ENCODE assay signal across 24 cellular contexts in genomic region chr1:20495661-20496060, GRCh38. TPM values are rescaled to one million over a fixed set of nuclear protein-coding genes. Genes with fewer than 3 reads are reported as not detected.
DNase-seq lines count a peak whose midpoint lies in the region; ATAC-seq and TF ChIP-seq lines count a peak whose summit lies in the region.
"Had no signal": no experiment of that assay in that cellular context is flagged by ENCODE, and none has a peak within 500 bp of the region (broad histone marks: within the 10 kb centered on the region; RNA-seq: fewer than 3 reads in every experiment).

No MANE protein-coding gene starts in this region.

- no peak for DNase-seq in GM23248
- no peak for DNase-seq in RWPE2 (ENCODE audit: low spot score)
- no peak for DNase-seq in chondrocyte (ENCODE audit: low spot score)
- DNase-seq in osteoblast (ENCODE audit: insufficient read length, low spot score, missing footprints), result no peak
- no peak for DNase-seq in lower leg skin (ENCODE audit: low spot score in 2 of 2)
- DNase-seq: CD8-positive, alpha-beta T cell; endodermal cell; H9; heart right ventricle; MV-4-11; NCI-H1694 treated with DMSO at 0.1 percent for 48 hours; NCI-H526 treated with DMSO at 0.1 percent for 48 hours had no signal

- H3K36me3 ChIP-seq in GM23248 (ENCODE audit: low read depth), result no peaks in the 10 kb centered on the region
- peaks cover 23% of the 10 kb centered on the region for H3K36me3 ChIP-seq in RWPE2 (ENCODE audit: low read depth)
- H3K36me3 ChIP-seq in osteoblast (ENCODE audit: insufficient read depth, low read length), result peaks cover 14% of the 10 kb centered on the region

- no peaks in the 10 kb centered on the region for H4K20me1 ChIP-seq in GM23248 (ENCODE audit: insufficient read depth)
- peaks cover 4% of the 10 kb centered on the region for H4K20me1 ChIP-seq in osteoblast (ENCODE audit: insufficient read depth, low read length)

- peaks cover 8% of the 10 kb centered on the region for H3K36me3 Mint-ChIP-seq in chondrocyte (ENCODE audit: low read depth)

- H3K9me3 ChIP-seq in GM23248 (ENCODE audit: low read depth) (no peaks in the 10 kb centered on the region), RWPE2 (ENCODE audit: severe bottlenecking) (no peaks in the 10 kb centered on the region), osteoblast (ENCODE audit: low read depth, low read length) (no peaks in the 10 kb centered on the region)
- H3K9me3 ChIP-seq: adrenal gland, heart right ventricle, suprapubic skin, vagina had no signal

- H3K4me2 ChIP-seq in GM23248 (ENCODE audit: unreplicated experiment) (peak overlapping the region; percentile 72), osteoblast (ENCODE audit: insufficient read depth, low read length) (peak overlapping the region; percentile 6)

- ATAC-seq in RWPE2 (ENCODE audit: low read depth) (no peak), GM18517 (IDR thresholded peaks at IDR 0.05; ENCODE audit: unreplicated experiment) (no peak), HG03280 (IDR thresholded peaks at IDR 0.05; ENCODE audit: unreplicated experiment) (no peak)
- ATAC-seq: CD8-positive, alpha-beta T cell; heart right ventricle; left lobe of liver; stimulated activated memory B cell treated with anti-CD40 and anti-IgM and Interleukin-4, amounts not matched to agents 10 μg/mL and 1 μg/mL and 100 μg/mL, for 72 hours had no signal

- no peaks in the 10 kb centered on the region for H3K9me3 Mint-ChIP-seq in chondrocyte (ENCODE audit: low read depth)
- H3K9me3 Mint-ChIP-seq: activated T-helper 1 cell treated with anti-CD3 and anti-CD28 coated beads, Interleukin-12 subunit alpha, Interleukin-12 subunit beta, Interleukin-2, Interleukin-4 antibody, amounts not matched to agents 30 ng/mL and 10 ng/mL and 1 ng/mL, durations not matched to agents 14 hours and 24 hours and 36 hours; CD8-positive, alpha-beta T cell; endodermal cell; H9; nephron; stimulated activated memory B cell treated with anti-CD40 and anti-IgM and Interleukin-4, amounts not matched to agents 10 μg/mL and 1 μg/mL and 100 μg/mL, for 72 hours had no signal

- H3K27me3 Mint-ChIP-seq in chondrocyte (ENCODE audit: low read depth), result no peaks in the 10 kb centered on the region
- H3K27me3 Mint-ChIP-seq: stimulated activated memory B cell treated with anti-CD40 and anti-IgM and Interleukin-4, amounts not matched to agents 10 μg/mL and 1 μg/mL and 100 μg/mL, for 72 hours had no signal

- H3K27ac ChIP-seq in GM23248 (peak overlapping the region; percentile 96), RWPE2 (ENCODE audit: poor library complexity, severe bottlenecking) (peak overlapping the region; percentile 98), osteoblast (ENCODE audit: low read depth, low read length) (no peak overlapping the region)
- H3K27ac ChIP-seq: adrenal gland, coronary artery, heart right ventricle, parathyroid adenoma, suprapubic skin, vagina had no signal

- in situ Hi-C loops in GM23248 (cut with MboI), result no loop called here

- no peak overlapping the region for H2AFZ ChIP-seq in GM23248
- no peak overlapping the region for H2AFZ ChIP-seq in osteoblast (ENCODE audit: low read length)
- H2AFZ ChIP-seq: parathyroid adenoma had no signal

- no peak for TF ChIP-seq POLR2A in lower leg skin (IDR thresholded peaks at IDR 0.05)

- H3K9ac ChIP-seq in GM23248, result peak overlapping the region; percentile 19; the same call in 1 of the 2 replicates
- H3K9ac ChIP-seq: parathyroid adenoma had no signal

- no peaks in the 10 kb centered on the region for H3K79me2 ChIP-seq in GM23248 (ENCODE audit: insufficient read depth)
- no peaks in the 10 kb centered on the region for H3K79me2 ChIP-seq in osteoblast (ENCODE audit: insufficient read depth, low read length)
- H3K79me2 ChIP-seq: parathyroid adenoma had no signal

- TF ChIP-seq CTCF in RWPE2 (IDR thresholded peaks at IDR 0.05; ENCODE audit: poor library complexity, severe bottlenecking) (no peak), chondrocyte (IDR thresholded peaks at IDR 0.05) (no peak), osteoblast (IDR thresholded peaks at IDR 0.05; ENCODE audit: extremely low read depth, low read depth, low read length) (no peak), lower leg skin (IDR thresholded peaks at IDR 0.05) (no peak)

- intact Hi-C loops in lower leg skin (cut with DNase I; ENCODE audit: low total_unique reads), result loop anchor here (10.0 kb wide), 1 partner anchor 581 kb away; no protein-coding TSS in a partner anchor

- H3K27ac Mint-ChIP-seq in chondrocyte (ENCODE audit: unreplicated experiment), result peak overlapping the region; percentile 71
- H3K27ac Mint-ChIP-seq: activated T-helper 1 cell treated with anti-CD3 and anti-CD28 coated beads, Interleukin-12 subunit alpha, Interleukin-12 subunit beta, Interleukin-2, Interleukin-4 antibody, amounts not matched to agents 30 ng/mL and 10 ng/mL and 1 ng/mL, durations not matched to agents 14 hours and 24 hours and 36 hours; CD8-positive, alpha-beta T cell; endodermal cell; nephron; stimulated activated memory B cell treated with anti-CD40 and anti-IgM and Interleukin-4, amounts not matched to agents 10 μg/mL and 1 μg/mL and 100 μg/mL, for 72 hours had no signal

- 83 to 96% methylated on average over 1 of the region's 1 CpG for WGBS in GM23248 (ENCODE audit: low coverage in 1 of 2, low lambda C conversion rate in 2 of 2, missing lambda C conversion rate in 2 of 2), 2 experiments
- WGBS in lower leg skin, 2 donors, result 84 to 95% methylated on average over 1 of the region's 1 CpG

- no peak overlapping the region for H3K4me3 ChIP-seq in GM23248
- no peak overlapping the region for H3K4me3 ChIP-seq in RWPE2 (ENCODE audit: severe bottlenecking)
- no peak overlapping the region for H3K4me3 ChIP-seq in osteoblast (ENCODE audit: insufficient read depth, low read length)
- no peak overlapping the region for H3K4me3 ChIP-seq in lower leg skin (ENCODE audit: low read depth, poor library complexity, severe bottlenecking)
- H3K4me3 ChIP-seq: adrenal gland, coronary artery, heart right ventricle, suprapubic skin, vagina had no signal

- H3F3A ChIP-seq in GM23248 (ENCODE audit: insufficient read depth), result peaks cover 44% of the 10 kb centered on the region

- no peaks in the 10 kb centered on the region for H3K9me2 ChIP-seq in GM23248 (ENCODE audit: insufficient read depth)

- peaks cover 27% of the 10 kb centered on the region for H3K4me1 ChIP-seq in GM23248 (ENCODE audit: insufficient read depth)
- peaks cover 29% of the 10 kb centered on the region for H3K4me1 ChIP-seq in RWPE2 (ENCODE audit: insufficient read depth, poor library complexity, severe bottlenecking)
- H3K4me1 ChIP-seq in osteoblast (ENCODE audit: insufficient read depth, low read length), result peaks cover 29% of the 10 kb centered on the region
- H3K4me1 ChIP-seq: parathyroid adenoma, vagina had no signal

- H3K4me3 Mint-ChIP-seq in chondrocyte (ENCODE audit: unreplicated experiment), result no peak overlapping the region
- H3K4me3 Mint-ChIP-seq: activated T-helper 1 cell treated with anti-CD3 and anti-CD28 coated beads, Interleukin-12 subunit alpha, Interleukin-12 subunit beta, Interleukin-2, Interleukin-4 antibody, amounts not matched to agents 30 ng/mL and 10 ng/mL and 1 ng/mL, durations not matched to agents 14 hours and 24 hours and 36 hours; CD8-positive, alpha-beta T cell; endodermal cell; H9; nephron; stimulated activated memory B cell treated with anti-CD40 and anti-IgM and Interleukin-4, amounts not matched to agents 10 μg/mL and 1 μg/mL and 100 μg/mL, for 72 hours had no signal

- no peaks in the 10 kb centered on the region for H3K4me1 Mint-ChIP-seq in chondrocyte (ENCODE audit: low read depth)
- H3K4me1 Mint-ChIP-seq: endodermal cell, nephron had no signal

- H3K27me3 ChIP-seq in GM23248 (replicated peaks; ENCODE audit: insufficient read depth) (no peaks in the 10 kb centered on the region), RWPE2 (ENCODE audit: insufficient read depth, poor library complexity, severe bottlenecking) (no peaks in the 10 kb centered on the region), osteoblast (ENCODE audit: insufficient read depth, low read length) (peaks cover 6% of the 10 kb centered on the region)
- H3K27me3 ChIP-seq: adrenal gland, heart right ventricle, suprapubic skin, vagina had no signal

RNA-seq across cellular contexts. Expression of gene CAMK2N1, which starts 9.7 kb away (rescaled TPM):
- 37.6 and 38.2 TPM in 2 replicates for total RNA-seq in GM23248 (2014; rRNA removed; shearing (Covaris generic))
- polyA plus RNA-seq in GM23248 (2016; fragmentation: Nextera tagmentation; extraction: Ambion mirVana), result 28.6 and 28.8 TPM in 2 replicates
- total RNA-seq in chondrocyte, result 8.7 to 13.2 TPM (median 12.9 TPM) in 3 replicates
- total RNA-seq in osteoblast, result 0.36 and 1.5 TPM in 2 replicates
- total RNA-seq in lower leg skin, result 10 to 100 TPM in 2 of 4 donors, 1 to 10 TPM in 2; 3.8 to 13.3 (median 8.4) TPM

RNA-seq across cellular contexts. Expression of gene MUL1, which starts 12.3 kb away (rescaled TPM):
- total RNA-seq in GM23248 (2014; rRNA removed; shearing (Covaris generic)), result 36.8 and 50.7 TPM in 2 replicates
- polyA plus RNA-seq in GM23248 (2016; fragmentation: Nextera tagmentation; extraction: Ambion mirVana), result 50.6 and 51.0 TPM in 2 replicates
- total RNA-seq in chondrocyte, result 30.8 to 38.2 TPM (median 36.2 TPM) in 3 replicates
- total RNA-seq in osteoblast, result 31.8 and 37.3 TPM in 2 replicates
- total RNA-seq in lower leg skin, result 10 to 100 TPM; 32.7 to 46.2 (median 37.4) TPM

RNA-seq across cellular contexts. Expression of gene FAM43B, which starts 56.7 kb away (rescaled TPM):
- total RNA-seq in GM23248 (2014; rRNA removed; shearing (Covaris generic)), result 0.11 TPM in 1 of 2 replicates, not detected in the other
- polyA plus RNA-seq in GM23248 (2016; fragmentation: Nextera tagmentation; extraction: Ambion mirVana), result 0.31 and 0.52 TPM in 2 replicates
- total RNA-seq in chondrocyte (0.52 to 2.5 TPM (median 0.82 TPM) in 3 replicates), osteoblast (under 0.01 TPM in 1 of 2 replicates, not detected in the other), lower leg skin (under 1 TPM in 2 of 4 donors, not detected in 2; 0.15 to 0.62 TPM)
- total RNA-seq: activated T-helper 1 cell treated with anti-CD3 and anti-CD28 coated beads, Interleukin-12 subunit alpha, Interleukin-12 subunit beta, Interleukin-2, Interleukin-4 antibody, amounts not matched to agents 30 ng/mL and 10 ng/mL and 1 ng/mL, durations not matched to agents 14 hours and 24 hours and 36 hours; bronchial epithelial cell; CD8-positive, alpha-beta T cell; vagina had no signal
